ENCODE assay signal across 1 cellular context in genomic region chr19:47430041-47430802, GRCh38.
TF ChIP-seq lines count a peak whose summit lies in the region.

No MANE protein-coding gene starts in this region.

TF ChIP-seq in HepG2, 621 proteins besides CTCF, POLR2A, EP300 and RAD21 (continues in another document):
- TF ChIP-seq ZNF792 (CRISPR knock-in tag; IDR thresholded peaks at IDR 0.05), result peak; percentile 66; the same call in 1 of the 2 replicates
- no peak for TF ChIP-seq ISL2 (CRISPR knock-in tag; IDR thresholded peaks at IDR 0.05)
- peak; percentile 94; the same call in 1 of the 2 replicates for TF ChIP-seq MTERF4 (CRISPR knock-in tag; IDR thresholded peaks at IDR 0.05)
- TF ChIP-seq ZNF326 (CRISPR knock-in tag; IDR thresholded peaks at IDR 0.05; ENCODE audit: borderline replicate concordance), result no peak
- TF ChIP-seq TRIM22 (IDR thresholded peaks at IDR 0.05), result no peak
- peak; percentile 69; the same call in 1 of the 2 replicates for TF ChIP-seq IKZF5 (CRISPR knock-in tag; IDR thresholded peaks at IDR 0.05)
- TF ChIP-seq NR3C1 (CRISPR knock-in tag; IDR thresholded peaks at IDR 0.05), result no peak
- TF ChIP-seq GATA4 (IDR thresholded peaks at IDR 0.05; ENCODE audit: borderline replicate concordance, low read depth), result no peak
- TF ChIP-seq TFAP4 (IDR thresholded peaks at IDR 0.05; ENCODE audit: borderline replicate concordance, low read depth), result no peak; the same call in 1 of the 2 replicates
- 0 out of 2 replicates have a peak, but pooled peaks have one; percentile 37 for TF ChIP-seq ZNF362 (CRISPR knock-in tag; IDR thresholded peaks at IDR 0.05; ENCODE audit: borderline replicate concordance)
- no peak for TF ChIP-seq GMEB2 (CRISPR knock-in tag; IDR thresholded peaks at IDR 0.05; ENCODE audit: low read depth)
- no peak for TF ChIP-seq ZKSCAN5 (CRISPR knock-in tag; IDR thresholded peaks at IDR 0.05)
- TF ChIP-seq ZNF749 (CRISPR knock-in tag; IDR thresholded peaks at IDR 0.05; ENCODE audit: borderline replicate concordance), result no peak
- peak; percentile 34; the same call in 1 of the 2 replicates for TF ChIP-seq ZFP82 (CRISPR knock-in tag; IDR thresholded peaks at IDR 0.05; ENCODE audit: borderline replicate concordance)
- peak; percentile 40; the same call in 1 of the 2 replicates for TF ChIP-seq DMAP1 (CRISPR knock-in tag; IDR thresholded peaks at IDR 0.05)
- TF ChIP-seq ATF2 (CRISPR knock-in tag; IDR thresholded peaks at IDR 0.05), result 0 out of 2 replicates have a peak, but pooled peaks have one; percentile 16
- TF ChIP-seq ZBED4 (CRISPR knock-in tag; IDR thresholded peaks at IDR 0.05; ENCODE audit: borderline replicate concordance), result 0 out of 2 replicates have a peak, but pooled peaks have one; percentile 31
- TF ChIP-seq DR1 (CRISPR knock-in tag; IDR thresholded peaks at IDR 0.05), result no peak
- TF ChIP-seq ZSCAN21 (CRISPR knock-in tag; IDR thresholded peaks at IDR 0.05; ENCODE audit: borderline replicate concordance), result peak; percentile 57; the same call in 1 of the 2 replicates
- peak; percentile 29 to 60; a peak in 3 of 4 replicates for TF ChIP-seq HMGXB4 (CRISPR knock-in tag; IDR thresholded peaks at IDR 0.05; ENCODE audit: borderline replicate concordance in 1 of 2, low read depth in 1 of 2)
- TF ChIP-seq ZNF761 (CRISPR knock-in tag; conservative IDR thresholded peaks at IDR 0.05), result no peak
- TF ChIP-seq ZNF775 (CRISPR knock-in tag; IDR thresholded peaks at IDR 0.05; ENCODE audit: borderline replicate concordance), result no peak
- peak; percentile 72; the same call in 1 of the 2 replicates for TF ChIP-seq ZBTB7A (CRISPR knock-in tag; IDR thresholded peaks at IDR 0.05)
- peak; percentile 79; the same call in 1 of the 2 replicates for TF ChIP-seq KLF15 (CRISPR knock-in tag; IDR thresholded peaks at IDR 0.05; ENCODE audit: borderline replicate concordance)
- peak; percentile 65; the same call in 1 of the 2 replicates for TF ChIP-seq GABPB1 (CRISPR knock-in tag; IDR thresholded peaks at IDR 0.05)
- peak; percentile 80; the same call in 1 of the 2 replicates for TF ChIP-seq ARNTL (CRISPR knock-in tag; IDR thresholded peaks at IDR 0.05)
- TF ChIP-seq DNMT1 (CRISPR knock-in tag; IDR thresholded peaks at IDR 0.05), result peak; percentile 79; the same call in 1 of the 2 replicates
- TF ChIP-seq NFE2L2 (IDR thresholded peaks at IDR 0.05; ENCODE audit: low read length), result no peak
- no peak for TF ChIP-seq ZBTB40 (IDR thresholded peaks at IDR 0.05)
- TF ChIP-seq ZBTB40 (CRISPR knock-in tag; IDR thresholded peaks at IDR 0.05), result peak; percentile 85
- no peak for TF ChIP-seq ZEB1 (IDR thresholded peaks at IDR 0.05; ENCODE audit: insufficient replicate concordance, low read depth)
